Comparison of ENCODE assay signal across 32 cellular contexts in the genomic region with DNA sequence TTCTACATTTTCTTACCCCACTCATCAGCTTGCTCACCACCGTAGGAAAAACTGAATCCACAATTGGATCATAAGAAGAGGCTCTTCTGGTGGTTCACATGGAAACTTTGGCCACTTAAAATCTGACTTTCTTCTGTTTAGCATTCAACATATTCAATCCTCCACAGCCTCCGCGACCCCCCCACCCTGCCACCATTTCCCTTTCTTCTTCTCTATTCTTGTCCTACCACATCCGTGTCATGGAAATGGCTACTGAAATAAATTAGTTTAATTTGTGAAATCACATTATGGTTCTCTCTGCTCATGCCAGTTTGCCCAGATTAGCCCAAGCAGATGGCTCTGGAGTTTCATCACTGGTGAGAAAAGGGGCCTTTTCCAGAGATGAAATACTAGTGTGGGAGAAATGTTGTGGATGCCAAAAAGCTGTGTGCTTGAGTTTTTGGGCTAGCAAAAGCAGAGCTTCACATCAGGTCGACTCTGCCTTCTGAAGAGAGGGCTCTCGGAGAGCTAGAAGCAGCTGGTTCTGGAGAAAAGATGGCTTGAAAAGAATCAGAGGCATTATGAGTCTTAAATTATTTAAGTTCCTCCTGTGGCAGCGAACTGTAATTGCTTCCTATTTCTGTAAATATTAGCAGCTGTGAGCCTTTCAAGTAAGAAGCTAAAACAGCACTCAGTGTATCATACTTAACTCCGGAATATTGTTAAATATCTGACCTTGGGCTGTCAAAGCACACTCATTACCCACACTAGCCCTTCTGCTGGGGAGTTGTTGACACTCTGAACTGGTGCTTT.
DNase-seq lines count a peak whose midpoint lies in the region; ATAC-seq and TF ChIP-seq lines count a peak whose summit lies in the region.
"Had no signal": no experiment of that assay in that cellular context is flagged by ENCODE, and none has a peak within 500 bp of the region (broad histone marks: within the 10 kb centered on the region; RNA-seq: fewer than 3 reads in every experiment).

No MANE protein-coding gene starts in this region.

- H3K36me3 Mint-ChIP-seq in activated T-cell treated with anti-CD3 and anti-CD28 coated beads, Interleukin-2, amount 50 U/mL, for 4 hours (ENCODE audit: insufficient read depth): no peaks in the 10 kb centered on the region
- H3K36me3 Mint-ChIP-seq: natural killer cell had no signal

- peaks cover 8% of the 10 kb centered on the region for H3K27me3 Mint-ChIP-seq in activated T-cell treated with anti-CD3 and anti-CD28 coated beads, Interleukin-2, amount 50 U/mL, for 4 hours (ENCODE audit: low read depth)

- no peak overlapping the region for H3K4me3 ChIP-seq in AG04450 (ENCODE audit: low read depth, low read length)
- H3K4me3 ChIP-seq: adrenal gland, lung, SJCRH30, tibial nerve had no signal

- ATAC-seq in activated T-cell treated with anti-CD3 and anti-CD28 coated beads, Interleukin-2, amount 50 U/mL, for 4 hours: no peak
- ATAC-seq in GM18867 (IDR thresholded peaks at IDR 0.05; ENCODE audit: unreplicated experiment): no peak
- ATAC-seq: natural killer cell had no signal

- POLR2A ChIA-PET in AG04450 (lab: Yijun Ruan, JAX): no interaction called here

- H3K9me3 ChIP-seq in AG04450 (ENCODE audit: control insufficient read depth, insufficient read depth, low read length): no peaks in the 10 kb centered on the region
- H3K9me3 ChIP-seq: adrenal gland, SJCRH30, tibial nerve had no signal

- no peak overlapping the region for H3K27ac ChIP-seq in AG04450 (ENCODE audit: low read depth, low read length)
- H3K27ac ChIP-seq: adrenal gland, brain microvascular endothelial cell, epithelial cell of prostate, SJCRH30, tibial nerve, WERI-Rb-1 had no signal

- peak; percentile 21; the same call in 1 of the 2 replicates for TF ChIP-seq CTCF in AG04450 (IDR thresholded peaks at IDR 0.05; ENCODE audit: low read depth, low read length)

- no peak for DNase-seq in AG04450 (ENCODE audit: low read depth, low spot score)
- peak; percentile 4 for DNase-seq in GM03348 (ENCODE audit: low spot score)
- peak; percentile 6 for DNase-seq in OCI-M1 (lab: John Stamatoyannopoulos, UW)
- peak; percentile 66 for DNase-seq in inferior parietal cortex (ENCODE audit: extremely low spot score)
- DNase-seq in activated T-cell treated with anti-CD3 and anti-CD28 coated beads, Interleukin-2, amount 50 U/mL, for 4 hours: no peak
- no peak for DNase-seq in NK-92 (lab: John Stamatoyannopoulos, UW; ENCODE audit: unreplicated experiment)
- DNase-seq in SHP77 (lab: John Stamatoyannopoulos, UW): no peak
- DNase-seq: ACHN; activated CD4-positive, alpha-beta T cell treated with anti-CD3 and anti-CD28 coated beads for 48 hours; activated naive CD4-positive, alpha-beta T cell; activated T-cell treated with anti-CD3 and anti-CD28 coated beads, Interleukin-2, amount 50 U/mL, for 48 hours; adrenal gland; brain microvascular endothelial cell; C1 segment of cervical spinal cord; COR-L47; DND-41; effector CD4-positive, alpha-beta T cell; GOT3; HFFc6; kidney glomerular epithelial cell; natural killer cell; NCI-H1092; NCI-H2029; SJCRH30; small intestine; T1000; WERI-Rb-1 had no signal

- H3K4me1 Mint-ChIP-seq in activated T-cell treated with anti-CD3 and anti-CD28 coated beads, Interleukin-2, amount 50 U/mL, for 4 hours (ENCODE audit: low read depth): no peaks in the 10 kb centered on the region
- H3K4me1 Mint-ChIP-seq: natural killer cell had no signal

- CTCF ChIA-PET in AG04450 (lab: Charles Lee): interaction anchor here (1.3 to 1.4 kb wide), 2 partner anchors 9 to 18 kb away, joined by 3 to 4 read pairs; no protein-coding TSS in a partner anchor

- H3K4me3 Mint-ChIP-seq in activated T-cell treated with anti-CD3 and anti-CD28 coated beads, Interleukin-2, amount 50 U/mL, for 4 hours: no peak overlapping the region
- H3K4me3 Mint-ChIP-seq: HFFc6; natural killer cell; stimulated activated naive CD8-positive, alpha-beta T cell treated with anti-CD3 and anti-CD28 coated beads, Interleukin-15, Interleukin-2, amounts not matched to agents 100 ng/mL and 50 ng/mL, for 24 hours had no signal

- no peaks in the 10 kb centered on the region for H3K27me3 ChIP-seq in AG04450 (ENCODE audit: control insufficient read depth, insufficient read depth, low read length)
- H3K27me3 ChIP-seq: adrenal gland, brain microvascular endothelial cell, SJCRH30, tibial nerve had no signal

- no peaks in the 10 kb centered on the region for H3K9me3 Mint-ChIP-seq in activated T-cell treated with anti-CD3 and anti-CD28 coated beads, Interleukin-2, amount 50 U/mL, for 4 hours
- H3K9me3 Mint-ChIP-seq: HFFc6; stimulated activated naive CD8-positive, alpha-beta T cell treated with anti-CD3 and anti-CD28 coated beads, Interleukin-15, Interleukin-2, amounts not matched to agents 100 ng/mL and 50 ng/mL, for 24 hours had no signal

Comparison
In these comparisons a context has a peak if more than half of its experiments do, and no peak if none do; other contexts are left out.
1. DNase-seq: peak in GM03348 (single experiment), OCI-M1 (single experiment) and inferior parietal cortex (single experiment); none in AG04450 (single experiment), activated T-cell treated with anti-CD3 and anti-CD28 coated beads, Interleukin-2, amount 50 U/mL, for 4 hours (single experiment), NK-92 (single experiment) and SHP77 (0 of 2).